Comparison of ENCODE assay signal across 26 cellular contexts in genomic region chr5:180274695-180275094, GRCh38.
"Had no signal": no experiment of that assay in that cellular context is flagged by ENCODE, and none has a peak within 500 bp of the region (broad histone marks: within the 10 kb centered on the region; RNA-seq: fewer than 3 reads in every experiment).

No MANE protein-coding gene starts in this region.

- DNase-seq: stimulated activated CD4-positive, alpha-beta T cell treated with anti-CD3 and anti-CD28 coated beads, Interleukin-2, amount 100 ng/mL, for 48 hours; stimulated activated CD4-positive, alpha-beta T cell treated with anti-CD3 and anti-CD28 coated beads, Interleukin-4, amount 100 ng/mL, for 1 hour; stimulated activated CD4-positive, alpha-beta T cell treated with anti-CD3 and anti-CD28 coated beads, Interleukin-4, amount 100 ng/mL, for 24 hours; stimulated activated CD4-positive, alpha-beta T cell treated with anti-CD3 and anti-CD28 coated beads, Interleukin-4, amount 100 ng/mL, for 4 hours; stimulated activated CD8-positive, alpha-beta memory T cell treated with anti-CD3 and anti-CD28 coated beads, Interleukin-4, amount 100 ng/mL, for 48 hours; stimulated activated naive B cell treated with anti-CD40 and anti-IgM and Interleukin-4, amounts not matched to agents 10 μg/mL and 1 μg/mL and 100 μg/mL, for 72 hours; stimulated activated naive CD4-positive, alpha-beta T cell; stimulated activated naive CD4-positive, alpha-beta T cell treated with Interleukin-2 at 50 U/mL for 16 hours; stimulated activated naive CD8-positive, alpha-beta T cell treated with anti-CD3 and anti-CD28 coated beads, Interleukin-15, amount 100 ng/mL, for 72 hours; stimulated activated naive CD8-positive, alpha-beta T cell treated with anti-CD3 and anti-CD28 coated beads, Interleukin-15, Interleukin-2, amounts not matched to agents 100 U/mL and 50 U/mL, for 24 hours; stomach; substantia nigra; testis; thyroid gland; tibial artery; transverse colon; trophoblast cell; upper lobe of left lung; upper lobe of right lung; uterus had no signal

- H3K9me3 ChIP-seq: testis, thyroid gland had no signal

- H3K4me1 ChIP-seq: stomach, suprapubic skin, testis, thyroid gland, tibial artery, tibial nerve, transverse colon, upper lobe of left lung, upper lobe of right lung, uterus, vagina had no signal

- H3K36me3 ChIP-seq: uterus had no signal

- H3K27ac ChIP-seq: stomach, suprapubic skin, testis, thoracic aorta, thyroid gland, tibial artery, tibial nerve, transverse colon, upper lobe of left lung, upper lobe of right lung, uterus, vagina had no signal

- H3K27me3 ChIP-seq: stomach, suprapubic skin, testis, thyroid gland, tibial artery, tibial nerve, transverse colon, upper lobe of left lung, upper lobe of right lung, uterus, vagina had no signal

- H3K4me3 ChIP-seq: stomach, suprapubic skin, testis, thoracic aorta, thyroid gland, tibial artery, tibial nerve, transverse colon, upper lobe of left lung, upper lobe of right lung, uterus, vagina had no signal

- ATAC-seq: stimulated activated effector memory CD8-positive, alpha-beta T cell treated with anti-CD3 and anti-CD28 coated beads, Interleukin-12 subunit alpha, Interleukin-12 subunit beta, amount 100 ng/mL, for 72 hours; stimulated activated memory B cell treated with anti-CD40 and anti-IgM and Interleukin-4, amounts not matched to agents 10 μg/mL and 1 μg/mL and 100 μg/mL, for 72 hours; stimulated activated naive B cell treated with anti-CD40 and anti-IgM and Interleukin-4, amounts not matched to agents 10 μg/mL and 1 μg/mL and 100 μg/mL, for 72 hours; stimulated activated naive CD8-positive, alpha-beta T cell treated with anti-CD3 and anti-CD28 coated beads, Interleukin-15, amount 100 ng/mL, for 72 hours; stimulated activated naive CD8-positive, alpha-beta T cell treated with anti-CD3 and anti-CD28 coated beads, Interleukin-15, Interleukin-2, amounts not matched to agents 100 U/mL and 50 U/mL, for 24 hours; upper lobe of right lung had no signal
